In the genomic region with DNA sequence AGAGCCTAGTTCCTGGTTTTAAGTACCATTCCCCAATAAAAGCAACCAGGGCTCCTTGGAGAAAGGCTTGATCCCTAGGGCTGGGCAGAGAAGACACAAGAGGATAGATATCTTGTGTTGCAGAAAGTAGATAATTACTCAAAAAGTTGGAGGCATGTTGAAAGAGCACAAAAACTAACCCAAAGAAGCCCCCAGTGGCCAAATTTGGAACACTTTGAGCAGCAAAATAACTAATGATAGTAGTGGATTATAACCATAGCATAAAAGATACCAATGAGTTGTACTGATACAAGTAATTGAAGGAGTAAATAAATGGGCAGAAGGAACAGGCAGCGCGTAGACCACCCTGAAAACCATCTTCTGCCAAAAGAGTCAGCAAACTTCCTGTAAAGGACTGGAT, we compare ENCODE assay signal across 1 cellular context.
TF ChIP-seq lines count a peak whose summit lies in the region.

No MANE protein-coding gene starts in this region.

TF ChIP-seq in GM23338, 12 proteins besides CTCF, POLR2A, EP300 and RAD21 (continued from another document):
- TF ChIP-seq, protein P1, sequence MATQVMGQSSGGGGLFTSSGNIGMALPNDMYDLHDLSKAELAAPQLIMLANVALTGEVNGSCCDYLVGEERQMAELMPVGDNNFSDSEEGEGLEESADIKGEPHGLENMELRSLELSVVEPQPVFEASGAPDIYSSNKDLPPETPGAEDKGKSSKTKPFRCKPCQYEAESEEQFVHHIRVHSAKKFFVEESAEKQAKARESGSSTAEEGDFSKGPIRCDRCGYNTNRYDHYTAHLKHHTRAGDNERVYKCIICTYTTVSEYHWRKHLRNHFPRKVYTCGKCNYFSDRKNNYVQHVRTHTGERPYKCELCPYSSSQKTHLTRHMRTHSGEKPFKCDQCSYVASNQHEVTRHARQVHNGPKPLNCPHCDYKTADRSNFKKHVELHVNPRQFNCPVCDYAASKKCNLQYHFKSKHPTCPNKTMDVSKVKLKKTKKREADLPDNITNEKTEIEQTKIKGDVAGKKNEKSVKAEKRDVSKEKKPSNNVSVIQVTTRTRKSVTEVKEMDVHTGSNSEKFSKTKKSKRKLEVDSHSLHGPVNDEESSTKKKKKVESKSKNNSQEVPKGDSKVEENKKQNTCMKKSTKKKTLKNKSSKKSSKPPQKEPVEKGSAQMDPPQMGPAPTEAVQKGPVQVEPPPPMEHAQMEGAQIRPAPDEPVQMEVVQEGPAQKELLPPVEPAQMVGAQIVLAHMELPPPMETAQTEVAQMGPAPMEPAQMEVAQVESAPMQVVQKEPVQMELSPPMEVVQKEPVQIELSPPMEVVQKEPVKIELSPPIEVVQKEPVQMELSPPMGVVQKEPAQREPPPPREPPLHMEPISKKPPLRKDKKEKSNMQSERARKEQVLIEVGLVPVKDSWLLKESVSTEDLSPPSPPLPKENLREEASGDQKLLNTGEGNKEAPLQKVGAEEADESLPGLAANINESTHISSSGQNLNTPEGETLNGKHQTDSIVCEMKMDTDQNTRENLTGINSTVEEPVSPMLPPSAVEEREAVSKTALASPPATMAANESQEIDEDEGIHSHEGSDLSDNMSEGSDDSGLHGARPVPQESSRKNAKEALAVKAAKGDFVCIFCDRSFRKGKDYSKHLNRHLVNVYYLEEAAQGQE (IDR thresholded peaks at IDR 0.05; ENCODE audit: unreplicated experiment) = no peak
TF ChIP-seq in GM23338: peak in this region for 0.
